34 cellular contexts compared by ENCODE assay signal in genomic region chr12:123675436-123675835, GRCh38. TPM values are rescaled to one million over a fixed set of nuclear protein-coding genes. Genes with fewer than 3 reads are reported as not detected.
DNase-seq lines count a peak whose midpoint lies in the region; TF ChIP-seq lines count a peak whose summit lies in the region.
"Had no signal": no experiment of that assay in that cellular context is flagged by ENCODE, and none has a peak within 500 bp of the region (broad histone marks: within the 10 kb centered on the region; RNA-seq: fewer than 3 reads in every experiment).

No MANE protein-coding gene starts in this region.

- H3K4me1 Mint-ChIP-seq in activated CD4-positive, alpha-beta T cell treated with anti-CD3 and anti-CD28 coated beads, Interleukin-2, amount 10 ng/mL, durations not matched to agents 24 days and 14 days, result peaks cover 12% of the 10 kb centered on the region
- peaks cover 21% of the 10 kb centered on the region for H3K4me1 Mint-ChIP-seq in neural crest cell

- H3K4me3 Mint-ChIP-seq in activated CD4-positive, alpha-beta T cell treated with anti-CD3 and anti-CD28 coated beads, Interleukin-2, amount 10 ng/mL, durations not matched to agents 24 days and 14 days, result no peak overlapping the region
- no peak overlapping the region for H3K4me3 Mint-ChIP-seq in neural crest cell
- H3K4me3 Mint-ChIP-seq: B cell; CD14-positive monocyte; CD4-positive, alpha-beta memory T cell; CD4-positive, alpha-beta T cell; CD8-positive, alpha-beta T cell had no signal

- H3K27ac ChIP-seq in caudate nucleus (ENCODE audit: low read depth, low read length), result peak overlapping the region; percentile 13
- H3K27ac ChIP-seq: 22Rv1; A549; BLaER1; BLaER1 treated with 17β-estradiol and CSF1 and Interleukin-3, amounts not matched to agents 10 nM and 100 nM; C4-2B had no signal

- intact Hi-C loops in activated CD4-positive, alpha-beta T cell treated with anti-CD3 and anti-CD28 coated beads, Interleukin-2, amount 10 ng/mL, durations not matched to agents 24 days and 14 days (cut with micrococcal nuclease), result no loop called here

- TF ChIP-seq CTCF in neural crest cell (conservative IDR thresholded peaks at IDR 0.05), result no peak

- H3K27me3 Mint-ChIP-seq in activated CD4-positive, alpha-beta T cell treated with anti-CD3 and anti-CD28 coated beads, Interleukin-2, amount 10 ng/mL, durations not matched to agents 24 days and 14 days, result no peaks in the 10 kb centered on the region
- no peaks in the 10 kb centered on the region for H3K27me3 Mint-ChIP-seq in neural crest cell (ENCODE audit: low read depth)
- H3K27me3 Mint-ChIP-seq: B cell; CD4-positive, alpha-beta memory T cell; CD4-positive, alpha-beta T cell; CD4-positive, CD25-positive, alpha-beta regulatory T cell; CD8-positive, alpha-beta memory T cell had no signal

- DNase-seq in activated CD4-positive, alpha-beta T cell treated with anti-CD3 and anti-CD28 coated beads, Interleukin-2, amount 10 ng/mL, durations not matched to agents 24 days and 14 days, result no peak
- no peak for DNase-seq in activated CD4-positive, alpha-beta T cell treated with anti-CD3 and anti-CD28 coated beads, Interleukin-2, amount 50 U/mL, for 1 hour
- DNase-seq in caudate nucleus (lab: John Stamatoyannopoulos, UW) (peak in 13 of 61 donors; percentile 4 to 72 (median 19)), neural crest cell (ENCODE audit: low read depth, low spot score) (no peak), putamen (ENCODE audit: low spot score) (peak; percentile 68), KG1 (lab: John Stamatoyannopoulos, UW) (no peak), DMS53 (lab: John Stamatoyannopoulos, UW) (no peak), HUDEP-2 (lab: John Stamatoyannopoulos, UW; ENCODE audit: unreplicated experiment in 76 of 76) (no peak)
- DNase-seq: 8988T; ACHN; AML-193; BE2C; C1 segment of cervical spinal cord; Caco-2; Calu3; CD4-positive, alpha-beta memory T cell; CD4-positive, alpha-beta T cell; CD4-positive, CD25-positive, alpha-beta regulatory T cell; CD8-positive, alpha-beta memory T cell; CD8-positive, alpha-beta T cell; COR-L47; DMS 273 treated with DMSO at 0.1 percent for 48 hours; DMS153; DMS79; DMS79 treated with DMSO at 0.1 percent for 48 hours; DND-41; EL had no signal

- peak overlapping the region; percentile 5 for H3K27ac Mint-ChIP-seq in activated CD4-positive, alpha-beta T cell treated with anti-CD3 and anti-CD28 coated beads, Interleukin-2, amount 10 ng/mL, durations not matched to agents 24 days and 14 days
- peak overlapping the region; percentile 82 for H3K27ac Mint-ChIP-seq in neural crest cell (ENCODE audit: unreplicated experiment)
- H3K27ac Mint-ChIP-seq: B cell; CD14-positive monocyte; CD4-positive, alpha-beta T cell; CD4-positive, CD25-positive, alpha-beta regulatory T cell; CD8-positive, alpha-beta T cell had no signal

- no peaks in the 10 kb centered on the region for H3K9me3 Mint-ChIP-seq in activated CD4-positive, alpha-beta T cell treated with anti-CD3 and anti-CD28 coated beads, Interleukin-2, amount 10 ng/mL, durations not matched to agents 24 days and 14 days
- no peaks in the 10 kb centered on the region for H3K9me3 Mint-ChIP-seq in neural crest cell
- H3K9me3 Mint-ChIP-seq: CD14-positive monocyte; CD4-positive, alpha-beta memory T cell; CD4-positive, alpha-beta T cell; CD4-positive, CD25-positive, alpha-beta regulatory T cell; CD8-positive, alpha-beta memory T cell; CD8-positive, alpha-beta T cell had no signal

- peaks cover 4% of the 10 kb centered on the region for H3K36me3 Mint-ChIP-seq in activated CD4-positive, alpha-beta T cell treated with anti-CD3 and anti-CD28 coated beads, Interleukin-2, amount 10 ng/mL, durations not matched to agents 24 days and 14 days (ENCODE audit: low read depth)
- H3K36me3 Mint-ChIP-seq in neural crest cell (ENCODE audit: low read depth), result no peaks in the 10 kb centered on the region

RNA-seq across cellular contexts. Expression of gene TCTN2, which starts 4.5 kb away (rescaled TPM):
- total RNA-seq in activated CD4-positive, alpha-beta T cell treated with anti-CD3 and anti-CD28 coated beads, Interleukin-2, amount 10 ng/mL, durations not matched to agents 24 days and 14 days, result 3.0 and 3.1 TPM in 2 replicates
- total RNA-seq in neural crest cell, result 21.0 and 23.1 TPM in 2 replicates

RNA-seq across cellular contexts. Expression of gene ATP6V0A2, which starts 36.7 kb away (rescaled TPM):
- 120 and 122 TPM in 2 replicates for total RNA-seq in activated CD4-positive, alpha-beta T cell treated with anti-CD3 and anti-CD28 coated beads, Interleukin-2, amount 10 ng/mL, durations not matched to agents 24 days and 14 days
- 58.9 and 59.6 TPM in 2 replicates for total RNA-seq in neural crest cell

RNA-seq across cellular contexts. Expression of gene GTF2H3, which starts 41.8 kb away (rescaled TPM):
- 66.8 and 69.7 TPM in 2 replicates for total RNA-seq in activated CD4-positive, alpha-beta T cell treated with anti-CD3 and anti-CD28 coated beads, Interleukin-2, amount 10 ng/mL, durations not matched to agents 24 days and 14 days
- total RNA-seq in neural crest cell, result 33.1 and 37.0 TPM in 2 replicates

RNA-seq across cellular contexts. Expression of gene EIF2B1, which starts 42.0 kb away (rescaled TPM):
- total RNA-seq in activated CD4-positive, alpha-beta T cell treated with anti-CD3 and anti-CD28 coated beads, Interleukin-2, amount 10 ng/mL, durations not matched to agents 24 days and 14 days, result 81.5 and 84.8 TPM in 2 replicates
- total RNA-seq in neural crest cell, result 57.8 and 63.8 TPM in 2 replicates
